In genomic region chr12:121925361-121925725, GRCh38 we compare ENCODE assay signal across 11 cellular contexts. TPM values are rescaled to one million over a fixed set of nuclear protein-coding genes. Genes with fewer than 3 reads are reported as not detected.
A peak's percentile ranks its signal among the peaks of the same experiment; 100 is the strongest.
DNase-seq lines count a peak whose midpoint lies in the region; ATAC-seq and TF ChIP-seq lines count a peak whose summit lies in the region.
"Had no signal": no experiment of that assay in that cellular context is flagged by ENCODE, and none has a peak within 500 bp of the region (broad histone marks: within the 10 kb centered on the region; RNA-seq: fewer than 3 reads in every experiment).

No MANE protein-coding gene starts in this region.

- no peak overlapping the region for H3K9ac ChIP-seq in mesendoderm (ENCODE audit: low read length)

- no peaks in the 10 kb centered on the region for H3K27me3 ChIP-seq in mesendoderm (ENCODE audit: insufficient read depth, low read length, poor library complexity)
- no peaks in the 10 kb centered on the region for H3K27me3 ChIP-seq in transverse colon

- H3K4me3 Mint-ChIP-seq in dendritic cell treated with granulocyte-macrophage colony-stimulating factor and Interleukin-4, amounts not matched to agents 40 ng/mL and 50 ng/mL, for 4 days: no peak overlapping the region
- H3K4me3 Mint-ChIP-seq: activated T-cell treated with anti-CD3 and anti-CD28 coated beads, Interleukin-2, amount 50 U/mL, for 4 hours had no signal

- no CpG with 5 or more reads among the region's 7 CpGs for WGBS in mesendoderm (ENCODE audit: extremely low coverage, insufficient coverage, low lambda C conversion rate)
- 55 to 57% methylated on average over 5 to 7 of the region's 7 CpGs for WGBS in transverse colon (ENCODE audit: low coverage in 1 of 2), 2 donors

- H3K4me1 ChIP-seq in mesendoderm (ENCODE audit: control insufficient read depth, low read depth, low read length): peaks cover 6% of the 10 kb centered on the region
- peaks cover 0 to 3% (median 0%) of the 10 kb centered on the region in 4 donors for H3K4me1 ChIP-seq in transverse colon

- H2BK120ac ChIP-seq in mesendoderm (ENCODE audit: low read depth, low read length): no peak overlapping the region

- TF ChIP-seq EP300 in transverse colon (IDR thresholded peaks at IDR 0.05; ENCODE audit: low read depth): no peak

- intact Hi-C loops in dendritic cell treated with granulocyte-macrophage colony-stimulating factor and Interleukin-4, amounts not matched to agents 40 ng/mL and 50 ng/mL, for 4 days (cut with micrococcal nuclease): loop anchor here (10.0 kb wide), 2 partner anchors 59 to 199 kb away; no protein-coding TSS in a partner anchor
- intact Hi-C loops in transverse colon (cut with DNase I; ENCODE audit: low total_unique reads): no loop called here

- ATAC-seq in GM21737 (IDR thresholded peaks at IDR 0.05; ENCODE audit: unreplicated experiment): no peak
- ATAC-seq: activated T-cell treated with anti-CD3 and anti-CD28 coated beads, Interleukin-2, amount 50 U/mL, for 4 hours had no signal

- no peak for TF ChIP-seq CTCF in transverse colon (IDR thresholded peaks at IDR 0.05)

- H3K4ac ChIP-seq in mesendoderm (ENCODE audit: low read depth, low read length): no peak overlapping the region

- H3K56ac ChIP-seq in mesendoderm (ENCODE audit: low read length): no peak overlapping the region

- H3K27ac ChIP-seq in mesendoderm (ENCODE audit: low read depth, low read length) (no peak overlapping the region), transverse colon (peak overlapping the region; percentile 11 to 58 (median 52))
- H3K27ac ChIP-seq: 22Rv1 had no signal

- in situ Hi-C loops in transverse colon (cut with MboI; ENCODE audit: low pct_ligation_motif_present in 1 of 4, low pct_unique_long_range_greater_than_20kb in 1 of 4, low sequenced_read_pairs in 3 of 4): no loop called here

- no peaks in the 10 kb centered on the region for H3K79me2 ChIP-seq in mesendoderm (ENCODE audit: control insufficient read depth, insufficient read depth, low read length)

- H3K4me2 ChIP-seq in mesendoderm (ENCODE audit: low read length): no peak overlapping the region

- no peak overlapping the region for H3K23ac ChIP-seq in mesendoderm (ENCODE audit: low read length)

- no peak overlapping the region for H2AK5ac ChIP-seq in mesendoderm (ENCODE audit: low read length)

- no peaks in the 10 kb centered on the region for H3K36me3 Mint-ChIP-seq in dendritic cell treated with granulocyte-macrophage colony-stimulating factor and Interleukin-4, amounts not matched to agents 40 ng/mL and 50 ng/mL, for 4 days (ENCODE audit: low read depth)

- H3K36me3 ChIP-seq in mesendoderm (ENCODE audit: control insufficient read depth, insufficient read depth, low read length): no peaks in the 10 kb centered on the region
- no peaks in the 10 kb centered on the region for H3K36me3 ChIP-seq in transverse colon

- H3K4me1 Mint-ChIP-seq in dendritic cell treated with granulocyte-macrophage colony-stimulating factor and Interleukin-4, amounts not matched to agents 40 ng/mL and 50 ng/mL, for 4 days (ENCODE audit: low read depth): peaks cover 47% of the 10 kb centered on the region

- no peaks in the 10 kb centered on the region for H3K9me3 Mint-ChIP-seq in dendritic cell treated with granulocyte-macrophage colony-stimulating factor and Interleukin-4, amounts not matched to agents 40 ng/mL and 50 ng/mL, for 4 days
- H3K9me3 Mint-ChIP-seq: activated T-cell treated with anti-CD3 and anti-CD28 coated beads, Interleukin-2, amount 50 U/mL, for 4 hours had no signal

- no peak overlapping the region for H4K8ac ChIP-seq in mesendoderm (ENCODE audit: low read depth, low read length)

- H3K27ac Mint-ChIP-seq in dendritic cell treated with granulocyte-macrophage colony-stimulating factor and Interleukin-4, amounts not matched to agents 40 ng/mL and 50 ng/mL, for 4 days: peak overlapping the region; percentile 22

- H3K18ac ChIP-seq in mesendoderm (ENCODE audit: low read length): no peak overlapping the region

- no peak for TF ChIP-seq POLR2A in transverse colon (IDR thresholded peaks at IDR 0.05)

- no peak overlapping the region for H3K4me3 ChIP-seq in mesendoderm (ENCODE audit: low read length)
- H3K4me3 ChIP-seq in transverse colon: no peak overlapping the region

- no peak overlapping the region for H2BK5ac ChIP-seq in mesendoderm (ENCODE audit: low read length)

- H3K9me3 ChIP-seq in transverse colon: no peaks in the 10 kb centered on the region

- no peaks in the 10 kb centered on the region for H3K27me3 Mint-ChIP-seq in dendritic cell treated with granulocyte-macrophage colony-stimulating factor and Interleukin-4, amounts not matched to agents 40 ng/mL and 50 ng/mL, for 4 days

- no peaks in the 10 kb centered on the region for H3K79me1 ChIP-seq in mesendoderm (ENCODE audit: low read length)

- peak; percentile 36 for DNase-seq in DMS 273 (lab: John Stamatoyannopoulos, UW; ENCODE audit: unreplicated experiment)
- DNase-seq in DMS 273 treated with DMSO at 0.1 percent for 48 hours (lab: John Stamatoyannopoulos, UW): no peak
- no peak for DNase-seq in mesendoderm
- no peak for DNase-seq in transverse colon
- DNase-seq in HK-2 (ENCODE audit: unreplicated experiment): no peak
- no peak for DNase-seq in activated CD4-positive, CD25-positive, alpha-beta regulatory T cell (lab: John Stamatoyannopoulos, UW)
- DNase-seq: activated T-cell treated with anti-CD3 and anti-CD28 coated beads, Interleukin-2, amount 50 U/mL, for 4 hours; NCI-H1105 treated with DMSO at 0.1 percent for 48 hours had no signal

- H4K5ac ChIP-seq in mesendoderm (ENCODE audit: low read length): no peak overlapping the region

- H2BK15ac ChIP-seq in mesendoderm (replicated peaks; ENCODE audit: low read depth): peak overlapping the region; percentile 10

RNA-seq across cellular contexts. Expression of gene CFAP251, which starts 7.0 kb away (rescaled TPM):
- polyA plus RNA-seq in mesendoderm (2013, experiment 1 of 2): 2.6 TPM
- 3.0 TPM for polyA plus RNA-seq in mesendoderm (2013, experiment 2 of 2)
- 1 to 10 TPM in 1 of 4 donors, under 1 TPM in 1, not detected in 2; 0.41 to 1.7 TPM for total RNA-seq in transverse colon

RNA-seq across cellular contexts. Expression of gene PSMD9, which starts 36.8 kb away (rescaled TPM):
- 34.3 TPM for polyA plus RNA-seq in mesendoderm (2013, experiment 1 of 2)
- polyA plus RNA-seq in mesendoderm (2013, experiment 2 of 2): 32.3 TPM
- 10 to 100 TPM; 21.7 to 57.3 (median 46.2) TPM for total RNA-seq in transverse colon
